In the genomic region with DNA sequence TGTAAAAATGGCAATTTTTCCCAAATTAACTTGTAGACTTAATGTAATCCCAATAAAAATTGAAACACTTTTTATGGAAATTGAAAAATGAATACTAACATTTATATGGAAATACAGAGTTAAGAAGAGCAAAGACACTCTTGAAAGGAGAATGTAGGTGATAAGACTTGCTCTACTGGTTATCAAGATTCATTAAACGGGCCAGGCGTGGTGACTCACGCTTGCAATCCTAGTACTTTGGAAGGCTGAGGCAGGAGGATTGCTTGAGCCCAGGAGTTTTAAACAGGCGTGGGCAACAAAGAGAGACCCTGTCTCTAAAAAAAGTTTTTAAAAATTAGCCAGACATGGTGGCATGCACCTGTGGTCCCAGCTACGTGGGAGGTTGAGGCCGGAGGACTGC, we compare ENCODE assay signal across 17 cellular contexts.
"Had no signal": no experiment of that assay in that cellular context is flagged by ENCODE, and none has a peak within 500 bp of the region (broad histone marks: within the 10 kb centered on the region; RNA-seq: fewer than 3 reads in every experiment).

No MANE protein-coding gene starts in this region.

- H3K4me1 ChIP-seq: testis had no signal

- H3K27me3 ChIP-seq: colonic mucosa, gastroesophageal sphincter, neutrophil, testis had no signal

- H3K27ac ChIP-seq: colonic mucosa, gastroesophageal sphincter, neutrophil, testis had no signal

- H3K9me3 ChIP-seq: colonic mucosa, gastroesophageal sphincter, mucosa of descending colon, neutrophil, testis had no signal

- H3K4me3 ChIP-seq: colonic mucosa, gastroesophageal sphincter, lung, mucosa of descending colon, testis had no signal

- ATAC-seq: activated CD8-positive, alpha-beta T cell treated with anti-CD3 and anti-CD28 coated beads, Interleukin-2, amount 10 ng/mL, durations not matched to agents 7 days and 5 days; gastroesophageal sphincter; mucosa of descending colon; naive thymus-derived CD8-positive, alpha-beta T cell; stimulated activated naive CD8-positive, alpha-beta T cell treated with anti-CD3 and anti-CD28 coated beads, Interleukin-15, amount 100 ng/mL, for 72 hours had no signal

- DNase-seq: activated CD4-positive, alpha-beta T cell treated with anti-CD3 and anti-CD28 coated beads for 48 hours; activated CD8-positive, alpha-beta memory T cell treated with anti-CD3 and anti-CD28 coated beads, Interleukin-2, amount 50 U/mL, for 48 hours; activated CD8-positive, alpha-beta T cell treated with anti-CD3 and anti-CD28 coated beads, Interleukin-2, amount 10 ng/mL, durations not matched to agents 7 days and 5 days; activated naive CD4-positive, alpha-beta T cell; caudate nucleus; colonic mucosa; hippocampal formation; mucosa of descending colon; naive thymus-derived CD8-positive, alpha-beta T cell; posterior cingulate gyrus; stimulated activated CD4-positive, alpha-beta T cell treated with anti-CD3 and anti-CD28 coated beads, Interleukin-4, amount 100 ng/mL, for 4 hours; stimulated activated naive CD8-positive, alpha-beta T cell treated with anti-CD3 and anti-CD28 coated beads, Interleukin-15, amount 100 ng/mL, for 72 hours; T-helper 9 cell; testis had no signal

- H3K36me3 ChIP-seq: colonic mucosa, gastroesophageal sphincter, neutrophil had no signal
